ENCODE assay signal across 10 cellular contexts in genomic region chr1:65395887-65396612, GRCh38. TPM values are rescaled to one million over a fixed set of nuclear protein-coding genes. Genes with fewer than 3 reads are reported as not detected.
DNase-seq lines count a peak whose midpoint lies in the region; ATAC-seq, FAIRE-seq and TF ChIP-seq lines count a peak whose summit lies in the region.
"Had no signal": no experiment of that assay in that cellular context is flagged by ENCODE, and none has a peak within 500 bp of the region (broad histone marks: within the 10 kb centered on the region; RNA-seq: fewer than 3 reads in every experiment).

No MANE protein-coding gene starts in this region.

- H3K9me3 Mint-ChIP-seq in WTC11, result no peaks in the 10 kb centered on the region
- H3K9me3 Mint-ChIP-seq: brain had no signal

- peaks cover 7% of the 10 kb centered on the region for H3K4me1 Mint-ChIP-seq in WTC11
- H3K4me1 Mint-ChIP-seq: brain had no signal

- no peak overlapping the region for H3K4me3 Mint-ChIP-seq in WTC11
- H3K4me3 Mint-ChIP-seq: brain had no signal

- no peak for TF ChIP-seq POLR2A in H54 (IDR thresholded peaks at IDR 0.05; ENCODE audit: low read depth, low read length)

- no peak overlapping the region for H3K27ac Mint-ChIP-seq in WTC11
- H3K27ac Mint-ChIP-seq: brain had no signal

- TF ChIP-seq CTCF in WTC11 (IDR thresholded peaks at IDR 0.05), result no peak

- no peaks in the 10 kb centered on the region for H3K36me3 Mint-ChIP-seq in WTC11

- ATAC-seq in WTC11 (peak; percentile 87), GM21360 (IDR thresholded peaks at IDR 0.05; ENCODE audit: unreplicated experiment) (no peak), HG03565 (IDR thresholded peaks at IDR 0.05; ENCODE audit: unreplicated experiment) (no peak)

- peak; percentile 31 for DNase-seq in AG08396 (ENCODE audit: low spot score)
- DNase-seq in H54 (ENCODE audit: insufficient read length, low spot score), result no peak
- DNase-seq in WTC11 (ENCODE audit: low spot score), result no peak
- peak; percentile 76 for DNase-seq in iris pigment epithelial cell (ENCODE audit: low read depth)
- no peak for DNase-seq in dermis blood vessel endothelial cell
- no peak for DNase-seq in GM19238 (ENCODE audit: insufficient read length, low spot score)

- no peaks in the 10 kb centered on the region for H3K27me3 Mint-ChIP-seq in WTC11 (ENCODE audit: low read depth)

- POLR2A ChIA-PET in WTC11 (lab: Charles Lee), result no interaction called here

- peak; percentile 91 for FAIRE-seq in H54 (lab: Jason Lieb, UNC)
- FAIRE-seq: D721Med had no signal

- CTCF ChIA-PET in WTC11 (lab: Charles Lee), result interaction anchor here (1.0 kb wide), 1 partner anchor 63 kb away, joined by 3 read pairs; no protein-coding TSS in a partner anchor

TF ChIP-seq in WTC11, 78 proteins besides CTCF, POLR2A, EP300 and RAD21:
- no peak for TF ChIP-seq USF2 (CRISPR knock-in tag; IDR thresholded peaks at IDR 0.05)
- TF ChIP-seq, protein P1, sequence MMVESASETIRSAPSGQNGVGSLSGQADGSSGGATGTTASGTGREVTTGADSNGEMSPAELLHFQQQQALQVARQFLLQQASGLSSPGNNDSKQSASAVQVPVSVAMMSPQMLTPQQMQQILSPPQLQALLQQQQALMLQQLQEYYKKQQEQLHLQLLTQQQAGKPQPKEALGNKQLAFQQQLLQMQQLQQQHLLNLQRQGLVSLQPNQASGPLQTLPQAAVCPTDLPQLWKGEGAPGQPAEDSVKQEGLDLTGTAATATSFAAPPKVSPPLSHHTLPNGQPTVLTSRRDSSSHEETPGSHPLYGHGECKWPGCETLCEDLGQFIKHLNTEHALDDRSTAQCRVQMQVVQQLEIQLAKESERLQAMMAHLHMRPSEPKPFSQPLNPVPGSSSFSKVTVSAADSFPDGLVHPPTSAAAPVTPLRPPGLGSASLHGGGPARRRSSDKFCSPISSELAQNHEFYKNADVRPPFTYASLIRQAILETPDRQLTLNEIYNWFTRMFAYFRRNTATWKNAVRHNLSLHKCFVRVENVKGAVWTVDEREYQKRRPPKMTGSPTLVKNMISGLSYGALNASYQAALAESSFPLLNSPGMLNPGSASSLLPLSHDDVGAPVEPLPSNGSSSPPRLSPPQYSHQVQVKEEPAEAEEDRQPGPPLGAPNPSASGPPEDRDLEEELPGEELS (CRISPR knock-in tag; IDR thresholded peaks at IDR 0.05), result no peak
- TF ChIP-seq ZNF416 (CRISPR knock-in tag; IDR thresholded peaks at IDR 0.05), result no peak
- no peak for TF ChIP-seq NFYB (CRISPR knock-in tag; conservative IDR thresholded peaks at IDR 0.05; ENCODE audit: low read depth)
- no peak for TF ChIP-seq TCF7 (CRISPR knock-in tag; IDR thresholded peaks at IDR 0.05; ENCODE audit: low read depth)
- TF ChIP-seq FOXK1 (CRISPR knock-in tag; IDR thresholded peaks at IDR 0.05), result no peak
- TF ChIP-seq NFATC4 (CRISPR knock-in tag; IDR thresholded peaks at IDR 0.05), result no peak
- TF ChIP-seq ZNF512 (CRISPR knock-in tag; IDR thresholded peaks at IDR 0.05; ENCODE audit: borderline replicate concordance), result no peak
- TF ChIP-seq MYBL2 (CRISPR knock-in tag; IDR thresholded peaks at IDR 0.05), result no peak
- no peak for TF ChIP-seq PREB (CRISPR knock-in tag; IDR thresholded peaks at IDR 0.05; ENCODE audit: borderline replicate concordance)
- TF ChIP-seq, protein P2, sequence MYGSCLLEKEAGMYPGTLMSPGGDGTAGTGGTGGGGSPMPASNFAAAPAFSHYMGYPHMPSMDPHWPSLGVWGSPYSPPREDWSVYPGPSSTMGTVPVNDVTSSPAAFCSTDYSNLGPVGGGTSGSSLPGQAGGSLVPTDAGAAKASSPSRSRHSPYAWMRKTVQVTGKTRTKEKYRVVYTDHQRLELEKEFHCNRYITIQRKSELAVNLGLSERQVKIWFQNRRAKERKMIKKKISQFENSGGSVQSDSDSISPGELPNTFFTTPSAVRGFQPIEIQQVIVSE (CRISPR knock-in tag; IDR thresholded peaks at IDR 0.05; ENCODE audit: borderline replicate concordance), result no peak
- TF ChIP-seq CBFB (CRISPR knock-in tag; IDR thresholded peaks at IDR 0.05; ENCODE audit: low read depth), result no peak
- TF ChIP-seq, protein P3, sequence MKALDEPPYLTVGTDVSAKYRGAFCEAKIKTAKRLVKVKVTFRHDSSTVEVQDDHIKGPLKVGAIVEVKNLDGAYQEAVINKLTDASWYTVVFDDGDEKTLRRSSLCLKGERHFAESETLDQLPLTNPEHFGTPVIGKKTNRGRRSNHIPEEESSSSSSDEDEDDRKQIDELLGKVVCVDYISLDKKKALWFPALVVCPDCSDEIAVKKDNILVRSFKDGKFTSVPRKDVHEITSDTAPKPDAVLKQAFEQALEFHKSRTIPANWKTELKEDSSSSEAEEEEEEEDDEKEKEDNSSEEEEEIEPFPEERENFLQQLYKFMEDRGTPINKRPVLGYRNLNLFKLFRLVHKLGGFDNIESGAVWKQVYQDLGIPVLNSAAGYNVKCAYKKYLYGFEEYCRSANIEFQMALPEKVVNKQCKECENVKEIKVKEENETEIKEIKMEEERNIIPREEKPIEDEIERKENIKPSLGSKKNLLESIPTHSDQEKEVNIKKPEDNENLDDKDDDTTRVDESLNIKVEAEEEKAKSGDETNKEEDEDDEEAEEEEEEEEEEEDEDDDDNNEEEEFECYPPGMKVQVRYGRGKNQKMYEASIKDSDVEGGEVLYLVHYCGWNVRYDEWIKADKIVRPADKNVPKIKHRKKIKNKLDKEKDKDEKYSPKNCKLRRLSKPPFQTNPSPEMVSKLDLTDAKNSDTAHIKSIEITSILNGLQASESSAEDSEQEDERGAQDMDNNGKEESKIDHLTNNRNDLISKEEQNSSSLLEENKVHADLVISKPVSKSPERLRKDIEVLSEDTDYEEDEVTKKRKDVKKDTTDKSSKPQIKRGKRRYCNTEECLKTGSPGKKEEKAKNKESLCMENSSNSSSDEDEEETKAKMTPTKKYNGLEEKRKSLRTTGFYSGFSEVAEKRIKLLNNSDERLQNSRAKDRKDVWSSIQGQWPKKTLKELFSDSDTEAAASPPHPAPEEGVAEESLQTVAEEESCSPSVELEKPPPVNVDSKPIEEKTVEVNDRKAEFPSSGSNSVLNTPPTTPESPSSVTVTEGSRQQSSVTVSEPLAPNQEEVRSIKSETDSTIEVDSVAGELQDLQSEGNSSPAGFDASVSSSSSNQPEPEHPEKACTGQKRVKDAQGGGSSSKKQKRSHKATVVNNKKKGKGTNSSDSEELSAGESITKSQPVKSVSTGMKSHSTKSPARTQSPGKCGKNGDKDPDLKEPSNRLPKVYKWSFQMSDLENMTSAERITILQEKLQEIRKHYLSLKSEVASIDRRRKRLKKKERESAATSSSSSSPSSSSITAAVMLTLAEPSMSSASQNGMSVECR (CRISPR knock-in tag; IDR thresholded peaks at IDR 0.05; ENCODE audit: borderline replicate concordance), result no peak

RNA-seq across cellular contexts. Expression of gene LEPR, which starts 24.4 kb away (rescaled TPM):
- total RNA-seq in WTC11 (2021) (5.3 to 6.5 TPM (median 5.6 TPM) in 3 replicates), dermis blood vessel endothelial cell (81.2 and 109 TPM in 2 replicates)

RNA-seq across cellular contexts. Expression of gene LEPROT, which starts 24.4 kb away (rescaled TPM):
- total RNA-seq in WTC11 (2021) (18.1 to 23.0 TPM (median 18.1 TPM) in 3 replicates), dermis blood vessel endothelial cell (58.7 and 60.6 TPM in 2 replicates)

Comparison
In these comparisons a context has a peak if more than half of its experiments do, and no peak if none do; other contexts are left out.
1. DNase-seq: peak in AG08396 (single experiment) and iris pigment epithelial cell (single experiment); none in H54 (single experiment), WTC11 (single experiment), dermis blood vessel endothelial cell (single experiment) and GM19238 (single experiment).
2. RNA of gene LEPR, which starts 24.4 kb away (total RNA-seq): 81.2 to 109 TPM in dermis blood vessel endothelial cell; 5.3 to 6.5 TPM in WTC11; every median in the first group is over 10 times any median in the second.